In the genomic region with DNA sequence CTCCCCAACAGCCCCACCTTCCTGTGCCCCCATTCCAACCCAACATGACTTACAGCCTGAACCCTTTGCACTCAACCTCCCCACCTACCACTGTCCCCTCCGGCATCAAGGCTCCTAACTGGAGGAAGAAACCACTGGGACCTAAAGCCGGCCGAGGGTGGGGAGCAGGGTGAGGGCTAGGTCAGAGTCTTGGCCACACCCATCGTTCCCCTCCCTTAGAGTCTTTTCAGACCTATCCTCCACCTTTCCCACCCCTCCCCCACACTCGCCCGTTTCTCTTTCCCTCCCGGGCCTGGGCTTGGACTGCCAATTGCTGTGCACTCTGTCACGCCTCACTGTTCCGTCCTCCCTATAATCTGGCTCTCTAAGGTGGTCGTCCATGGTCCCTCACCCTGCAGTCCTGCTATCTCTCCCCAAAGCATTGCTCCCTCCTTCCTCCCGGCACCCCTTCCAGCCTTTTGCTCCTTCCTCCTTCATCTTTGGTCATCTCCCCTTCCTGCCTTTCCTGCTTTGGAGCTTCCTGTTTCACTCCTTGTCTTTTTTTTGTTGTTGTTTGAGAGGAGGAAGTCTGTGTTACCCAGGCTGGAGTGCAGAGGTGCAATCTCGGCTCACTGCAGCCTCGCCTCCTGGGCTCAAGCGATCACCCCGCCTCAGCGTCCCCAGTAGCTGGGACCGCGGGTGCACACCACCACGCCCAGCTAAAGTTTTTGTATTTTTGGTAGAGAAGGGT, we compare ENCODE assay signal across 8 cellular contexts. TPM values are rescaled to one million over a fixed set of nuclear protein-coding genes. Genes with fewer than 3 reads are reported as not detected.
DNase-seq lines count a peak whose midpoint lies in the region; ATAC-seq and TF ChIP-seq lines count a peak whose summit lies in the region.

No MANE protein-coding gene starts in this region.

- 11 to 14% methylated on average over 19 of the region's 19 CpGs for WGBS in body of pancreas, 2 donors
- WGBS in lung, 2 donors, result 5 to 7% methylated on average over 19 of the region's 19 CpGs

- H3K79me2 ChIP-seq in Karpas-422 (ENCODE audit: low read length), result no peaks in the 10 kb centered on the region

- H3K4me3 ChIP-seq in body of pancreas (peak overlapping the region; percentile 39 to 44), lung (peak overlapping the region; percentile 57), Karpas-422 (ENCODE audit: low read length) (no peak overlapping the region)

- H4K20me1 ChIP-seq in Karpas-422 (ENCODE audit: insufficient read depth, low read depth, low read length), result no peaks in the 10 kb centered on the region

- peak overlapping the region; percentile 6 for H3K27ac Mint-ChIP-seq in CD4-positive, alpha-beta T cell

- no peak overlapping the region for H2AFZ ChIP-seq in Karpas-422 (ENCODE audit: low read length)

- peaks cover 14% of the 10 kb centered on the region for H3K36me3 Mint-ChIP-seq in CD4-positive, alpha-beta T cell (ENCODE audit: low read depth)

- H3K36me3 ChIP-seq in body of pancreas (replicated peaks in 1 of 2; ENCODE audit: insufficient read depth in 1 of 2, low read depth in 2 of 2), result no peaks in the 10 kb centered on the region
- H3K36me3 ChIP-seq in lung (ENCODE audit: control insufficient read depth in 2 of 2, insufficient read depth in 2 of 2, low read length in 2 of 2), result peaks cover 0 to 3% of the 10 kb centered on the region in 2 donors
- H3K36me3 ChIP-seq in Karpas-422 (ENCODE audit: insufficient read depth, low read length), result no peaks in the 10 kb centered on the region

- H3K4me1 ChIP-seq in body of pancreas, result peaks cover 38% of the 10 kb centered on the region
- H3K4me1 ChIP-seq in lung (ENCODE audit: control insufficient read depth in 2 of 2, insufficient read depth in 2 of 2, low read length in 2 of 2), result peaks cover 0 to 9% of the 10 kb centered on the region in 2 donors
- no peaks in the 10 kb centered on the region for H3K4me1 ChIP-seq in Karpas-422 (ENCODE audit: low read length)

- H3K27me3 Mint-ChIP-seq in CD4-positive, alpha-beta T cell, result peaks cover 15% of the 10 kb centered on the region

- DNase-seq in CD4-positive, alpha-beta T cell, result no peak
- peak; percentile 63 for DNase-seq in KBM-7
- peak; percentile 68 to 78 (median 70) for DNase-seq in body of pancreas
- DNase-seq in lung (ENCODE audit: low spot score), result peak; percentile 79
- DNase-seq in Karpas-422, result no peak
- no peak for DNase-seq in dermis blood vessel endothelial cell

- H3K9me3 Mint-ChIP-seq in CD4-positive, alpha-beta T cell, result no peaks in the 10 kb centered on the region

- no peak for TF ChIP-seq CTCF in CD4-positive, alpha-beta T cell (IDR thresholded peaks at IDR 0.05)
- TF ChIP-seq CTCF in body of pancreas (IDR thresholded peaks at IDR 0.05) (no peak), lung (IDR thresholded peaks at IDR 0.05; ENCODE audit: control extremely low read depth, extremely low read depth) (no peak)

- intact Hi-C loops in CD4-positive, alpha-beta T cell (cut with DNase I, micrococcal nuclease), result no loop called here
- intact Hi-C loops in body of pancreas (cut with DNase I), result no loop called here

- CTCF ChIA-PET in CD4-positive, alpha-beta T cell (lab: Charles Lee), result no interaction called here

- POLR2A ChIA-PET in CD4-positive, alpha-beta T cell (lab: Charles Lee), result interaction anchor here (0.6 to 1.1 kb wide), 3 partner anchors 83 to 227 kb away, joined by 3 read pairs; partner anchors contain the start of gene SLC16A13

- no peak overlapping the region for H3K27ac ChIP-seq in CD4-positive, alpha-beta T cell (ENCODE audit: low read depth, low read length)
- peak overlapping the region; percentile 89 to 100 (median 97) for H3K27ac ChIP-seq in body of pancreas
- peak overlapping the region in 1 of 2 donors; percentile 90 for H3K27ac ChIP-seq in lung (ENCODE audit: low read depth in 1 of 2, low read length in 1 of 2)
- no peak overlapping the region for H3K27ac ChIP-seq in Karpas-422 (ENCODE audit: low read length)

- H3K4me3 Mint-ChIP-seq in CD4-positive, alpha-beta T cell, result peak overlapping the region; percentile 84

- in situ Hi-C loops in KBM-7 (cut with MboI; ENCODE audit: low pct_unique_long_range_greater_than_20kb, low sequenced_read_pairs), result no loop called here

- H3K9me3 ChIP-seq in CD4-positive, alpha-beta T cell (ENCODE audit: control insufficient read depth, low read length), result no peaks in the 10 kb centered on the region
- H3K9me3 ChIP-seq in body of pancreas (no peaks in the 10 kb centered on the region), lung (ENCODE audit: control insufficient read depth in 2 of 2, insufficient read depth in 1 of 2, low read length in 1 of 2) (no peaks in the 10 kb centered on the region), Karpas-422 (ENCODE audit: low read length) (no peaks in the 10 kb centered on the region)

- peaks cover 28% of the 10 kb centered on the region for H3K4me1 Mint-ChIP-seq in CD4-positive, alpha-beta T cell (ENCODE audit: low read depth)

- H3K27me3 ChIP-seq in CD4-positive, alpha-beta T cell (ENCODE audit: control insufficient read depth, insufficient read depth, low read length), result peaks cover 13% of the 10 kb centered on the region
- H3K27me3 ChIP-seq in body of pancreas (no peaks in the 10 kb centered on the region), lung (ENCODE audit: control insufficient read depth, insufficient read depth) (no peaks in the 10 kb centered on the region), Karpas-422 (ENCODE audit: low read length) (no peaks in the 10 kb centered on the region)

- H3K9me2 ChIP-seq in Karpas-422 (replicated peaks; ENCODE audit: insufficient read depth, low read length), result no peaks in the 10 kb centered on the region

- no peak overlapping the region for H3K4me2 ChIP-seq in Karpas-422 (ENCODE audit: low read depth, low read length, poor library complexity, severe bottlenecking)

- no peak overlapping the region for H3K9ac ChIP-seq in Karpas-422 (ENCODE audit: low read length)

- peak; percentile 39 for ATAC-seq in CD4-positive, alpha-beta T cell (ENCODE audit: poor library complexity)
- ATAC-seq in body of pancreas, result peak; percentile 3
- ATAC-seq in lung (ENCODE audit: insufficient read depth, low FRiP score), result peak; percentile 25
- no peak for ATAC-seq in HG02623 (IDR thresholded peaks at IDR 0.05; ENCODE audit: unreplicated experiment)
- ATAC-seq in GM21825 (IDR thresholded peaks at IDR 0.05; ENCODE audit: unreplicated experiment), result no peak

- no peak for TF ChIP-seq POLR2A in body of pancreas (IDR thresholded peaks at IDR 0.05)

RNA-seq across cellular contexts. Expression of gene CLDN7, which starts 1.0 kb away (rescaled TPM):
- 1 to 10 TPM; 1.1 to 1.2 TPM for total RNA-seq in CD4-positive, alpha-beta T cell
- 10 to 100 TPM; 72.9 to 92.3 TPM for total RNA-seq in body of pancreas
- total RNA-seq in lung, result 100 to 1,000 TPM; 117 to 171 TPM
- polyA plus RNA-seq in lung, result 100 to 1,000 TPM; 119 to 199 TPM
- total RNA-seq in Karpas-422 (2014; rRNA removed; shearing (Covaris generic); ENCODE audit: low replicate concordance), result not detected in 2 replicates
- 2.4 and 5.3 TPM in 2 replicates for total RNA-seq in dermis blood vessel endothelial cell

RNA-seq across cellular contexts. Expression of gene ELP5, which starts 11.2 kb away (rescaled TPM):
- total RNA-seq in CD4-positive, alpha-beta T cell, result 10 to 100 TPM; 20.1 to 21.3 TPM
- total RNA-seq in body of pancreas (10 to 100 TPM; 10.2 to 16.3 TPM), lung (10 to 100 TPM; 19.8 to 39.3 TPM), dermis blood vessel endothelial cell (33.0 and 52.2 TPM in 2 replicates)
- 10 to 100 TPM; 34.0 to 63.2 TPM for polyA plus RNA-seq in lung
- 38.8 and 53.4 TPM in 2 replicates for total RNA-seq in Karpas-422 (2014; rRNA removed; shearing (Covaris generic); ENCODE audit: low replicate concordance)

RNA-seq across cellular contexts. Expression of gene CTDNEP1, which starts 11.7 kb away (rescaled TPM):
- 10 to 100 TPM; 79.3 to 80.7 TPM for total RNA-seq in CD4-positive, alpha-beta T cell
- total RNA-seq in body of pancreas (10 to 100 TPM; 33.5 to 44.8 TPM), lung (100 to 1,000 TPM in 1 of 2 donors, 10 to 100 TPM in 1; 76.0 to 126 TPM), dermis blood vessel endothelial cell (25.2 and 56.5 TPM in 2 replicates)
- 100 to 1,000 TPM in 1 of 2 donors, 10 to 100 TPM in 1; 72.5 to 105 TPM for polyA plus RNA-seq in lung
- 52.6 and 87.8 TPM in 2 replicates for total RNA-seq in Karpas-422 (2014; rRNA removed; shearing (Covaris generic); ENCODE audit: low replicate concordance)

RNA-seq across cellular contexts. Expression of gene SLC2A4, which starts 18.3 kb away (rescaled TPM):
- total RNA-seq in CD4-positive, alpha-beta T cell, result not detected
- total RNA-seq in body of pancreas (10 to 100 TPM in 1 of 2 donors, 1 to 10 TPM in 1; 1.3 to 10.5 TPM), lung (1 to 10 TPM; 1.2 to 2.0 TPM), dermis blood vessel endothelial cell (0.28 and 0.34 TPM in 2 replicates)
- polyA plus RNA-seq in lung, result 1 to 10 TPM; 1.1 to 1.3 TPM
- 0.14 TPM in 1 of 2 replicates, not detected in the other for total RNA-seq in Karpas-422 (2014; rRNA removed; shearing (Covaris generic); ENCODE audit: low replicate concordance)

RNA-seq across cellular contexts. Expression of gene GABARAP, which starts 21.0 kb away (rescaled TPM):
- total RNA-seq in CD4-positive, alpha-beta T cell, result 100 to 1,000 TPM; 182 to 195 TPM
- 100 to 1,000 TPM; 145 to 482 TPM for total RNA-seq in body of pancreas
- total RNA-seq in lung, result 100 to 1,000 TPM; 315 to 496 TPM
- polyA plus RNA-seq in lung, result 1,000 to 10,000 TPM in 1 of 2 donors, 100 to 1,000 TPM in 1; 874 to 1,149 TPM
- 218 and 301 TPM in 2 replicates for total RNA-seq in Karpas-422 (2014; rRNA removed; shearing (Covaris generic); ENCODE audit: low replicate concordance)
- 148 and 196 TPM in 2 replicates for total RNA-seq in dermis blood vessel endothelial cell

Comparison
In these comparisons a context has a peak if more than half of its experiments do, and no peak if none do; other contexts are left out.
1. ATAC-seq: peak in CD4-positive, alpha-beta T cell (single experiment), body of pancreas (single experiment) and lung (single experiment); none in HG02623 (single experiment) and GM21825 (single experiment).
2. DNase-seq: peak in KBM-7 (single experiment), body of pancreas (4 of 4) and lung (single experiment); none in CD4-positive, alpha-beta T cell (0 of 10), Karpas-422 (single experiment) and dermis blood vessel endothelial cell (single experiment).
3. H3K27ac ChIP-seq: peak in body of pancreas (4 of 4); none in CD4-positive, alpha-beta T cell (single experiment) and Karpas-422 (single experiment).
4. RNA of gene CLDN7, which starts 1.0 kb away (total RNA-seq): 117 to 171 TPM in lung and 72.9 to 92.3 TPM in body of pancreas; 2.4 to 5.3 TPM in dermis blood vessel endothelial cell, 1.1 to 1.2 TPM in CD4-positive, alpha-beta T cell and not detected in Karpas-422; every median in the first group is over 10 times any median in the second.